21 cellular contexts compared by ENCODE assay signal in genomic region chr16:55778718-55779117, GRCh38. TPM values are rescaled to one million over a fixed set of nuclear protein-coding genes. Genes with fewer than 3 reads are reported as not detected.
"Had no signal": no experiment of that assay in that cellular context is flagged by ENCODE, and none has a peak within 500 bp of the region (broad histone marks: within the 10 kb centered on the region; RNA-seq: fewer than 3 reads in every experiment).

No MANE protein-coding gene starts in this region.

- H2AFZ ChIP-seq: parathyroid adenoma had no signal

- H3K4me3 Mint-ChIP-seq: naive thymus-derived CD4-positive, alpha-beta T cell; nephron progenitor cell; type B pancreatic cell had no signal

- H3K9me3 ChIP-seq: colonic mucosa, esophagus squamous epithelium, heart left ventricle, right atrium auricular region, suprapubic skin, thyroid gland, uterus had no signal

- H3K27me3 ChIP-seq: colonic mucosa, right atrium auricular region, thyroid gland, uterus had no signal

- H3K9me3 Mint-ChIP-seq: nephron progenitor cell, type B pancreatic cell had no signal

- H3K27ac Mint-ChIP-seq: naive thymus-derived CD4-positive, alpha-beta T cell; nephron progenitor cell; type B pancreatic cell had no signal

- H3K36me3 Mint-ChIP-seq: naive thymus-derived CD4-positive, alpha-beta T cell; type B pancreatic cell had no signal

- H3K4me1 Mint-ChIP-seq: nephron progenitor cell had no signal

- DNase-seq: colonic mucosa; dermis blood vessel endothelial cell; esophagus squamous epithelium; foreskin melanocyte; heart left ventricle; hippocampal formation; mammary epithelial cell; naive thymus-derived CD4-positive, alpha-beta T cell; nephron progenitor cell; stimulated activated CD4-positive, alpha-beta T cell treated with anti-CD3 and anti-CD28 coated beads, Interleukin-2, amount 100 ng/mL, for 48 hours; stimulated activated naive CD8-positive, alpha-beta T cell treated with anti-CD3 and anti-CD28 coated beads, Interleukin-15, Interleukin-2, amounts not matched to agents 100 U/mL and 50 U/mL, for 24 hours; thyroid gland; uterus had no signal

- H3K9ac ChIP-seq: parathyroid adenoma had no signal

- H3K4me1 ChIP-seq: colonic mucosa, esophagus squamous epithelium, heart left ventricle, parathyroid adenoma, right atrium auricular region, suprapubic skin, thyroid gland, uterus had no signal

- H3K4me3 ChIP-seq: colonic mucosa, esophagus squamous epithelium, heart left ventricle, right atrium auricular region, smooth muscle cell, suprapubic skin, thyroid gland, uterus had no signal

- H3K4me2 ChIP-seq: smooth muscle cell had no signal

- ATAC-seq: heart left ventricle; left lobe of liver; naive thymus-derived CD4-positive, alpha-beta T cell; stimulated activated naive CD8-positive, alpha-beta T cell treated with anti-CD3 and anti-CD28 coated beads, Interleukin-15, Interleukin-2, amounts not matched to agents 100 U/mL and 50 U/mL, for 24 hours had no signal

- FAIRE-seq: islet of Langerhans had no signal

- H3K27ac ChIP-seq: colonic mucosa, esophagus squamous epithelium, heart left ventricle, parathyroid adenoma, right atrium auricular region, suprapubic skin, thyroid gland, uterus had no signal

- H3K36me3 ChIP-seq: colonic mucosa, esophagus squamous epithelium, heart left ventricle, right atrium auricular region, suprapubic skin, thyroid gland, uterus had no signal

- H3K79me2 ChIP-seq: parathyroid adenoma had no signal

RNA-seq across cellular contexts. Expression of gene CES1, which starts 54.2 kb away (rescaled TPM):
- total RNA-seq: epithelial cell of proximal tubule, smooth muscle cell had no signal
- polyA plus RNA-seq: naive thymus-derived CD4-positive, alpha-beta T cell had no signal
